In genomic region chr1:1055841-1056736, GRCh38 we compare ENCODE assay signal across 1 cellular context.
TF ChIP-seq lines count a peak whose summit lies in the region.

No MANE protein-coding gene starts in this region.

TF ChIP-seq in HEK293, 187 proteins besides CTCF, POLR2A, EP300 and RAD21 (continued from another document):
- TF ChIP-seq ZFHX2 (tag by site-specific recombination; conservative IDR thresholded peaks at IDR 0.05) = peak; percentile 100
- TF ChIP-seq ZSCAN18 (tag by site-specific recombination; IDR thresholded peaks at IDR 0.05) = no peak
- TF ChIP-seq HIC1 (tag by site-specific recombination; IDR thresholded peaks at IDR 0.05) = 0 out of 2 replicates have a peak, but pooled peaks have one; percentile 39
- TF ChIP-seq YY2 (tag by site-specific recombination; IDR thresholded peaks at IDR 0.05) = no peak
- no peak for TF ChIP-seq ZFP37 (tag by site-specific recombination; IDR thresholded peaks at IDR 0.05)
- TF ChIP-seq KLF1 (tag by site-specific recombination; IDR thresholded peaks at IDR 0.05) = peak; percentile 33; the same call in 1 of the 2 replicates
TF ChIP-seq in HEK293: peak in this region for 7.
